Comparison of ENCODE assay signal across 24 cellular contexts in the genomic region with DNA sequence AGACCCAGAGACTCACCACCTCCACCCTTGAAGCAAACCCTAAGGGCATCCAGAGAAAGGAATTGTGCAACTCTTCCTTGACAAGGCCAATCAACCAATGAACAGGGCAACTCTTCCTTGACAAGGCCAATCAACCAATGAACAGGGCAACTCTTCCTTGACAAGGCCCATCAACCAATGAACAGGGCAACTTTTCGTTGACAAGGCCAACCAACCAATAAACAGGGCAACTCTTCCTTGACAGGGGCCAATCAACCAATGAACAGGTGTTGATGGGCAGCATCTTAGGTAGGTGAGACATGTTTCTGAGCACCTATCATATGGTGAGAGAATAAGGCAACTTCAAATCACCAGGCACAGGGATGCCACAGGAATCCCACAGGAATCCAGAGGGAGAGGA.
DNase-seq lines count a peak whose midpoint lies in the region; ATAC-seq, FAIRE-seq and TF ChIP-seq lines count a peak whose summit lies in the region.
"Had no signal": no experiment of that assay in that cellular context is flagged by ENCODE, and none has a peak within 500 bp of the region (broad histone marks: within the 10 kb centered on the region; RNA-seq: fewer than 3 reads in every experiment).

No MANE protein-coding gene starts in this region.

- H2AFZ ChIP-seq in K562 (ENCODE audit: low read depth, low read length): no peak overlapping the region
- H2AFZ ChIP-seq: GM23338 had no signal

- peaks cover 8% of the 10 kb centered on the region for H4K20me1 ChIP-seq in K562 (replicated peaks; ENCODE audit: control insufficient read depth, insufficient read depth, low read length)
- H4K20me1 ChIP-seq: BLaER1 had no signal

- no peak for TF ChIP-seq POLR2A in K562 (conservative IDR thresholded peaks at IDR 0.05)

- BruUV-seq in K562 (replicated peaks; lab: Mats Ljungman, UMichigan): no TSS peak

- POLR2A ChIA-PET in K562 (lab: Yijun Ruan, JAX): interaction anchor here (0.6 to 1.2 kb wide), 3 partner anchors 9 to 297 kb away, joined by 3 to 4 read pairs (median 3); no protein-coding TSS in a partner anchor
- POLR2A ChIA-PET in CD4-positive, alpha-beta T cell (lab: Charles Lee): no interaction called here

- peak; percentile 24 for DNase-seq in activated CD8-positive, alpha-beta memory T cell treated with anti-CD3 and anti-CD28 coated beads for 24 hours
- no peak for DNase-seq in activated CD8-positive, alpha-beta memory T cell treated with anti-CD3 and anti-CD28 coated beads, Interleukin-2, amount 50 U/mL, for 48 hours
- no peak for DNase-seq in K562 (ENCODE audit: extremely low read depth in 1 of 4, low spot score in 3 of 4)
- no peak for DNase-seq in nephron progenitor cell
- no peak for DNase-seq in CD4-positive, alpha-beta T cell
- DNase-seq in SHP77 (lab: John Stamatoyannopoulos, UW): no peak
- DNase-seq in midbrain (lab: John Stamatoyannopoulos, UW): no peak
- DNase-seq: CD4-positive, CD25-positive, alpha-beta regulatory T cell; CD8-positive, alpha-beta memory T cell; DMS 273 treated with DMSO at 0.1 percent for 48 hours; DMS79; EL; GDM1 had no signal

- no peak for ATAC-seq in K562
- ATAC-seq in CD4-positive, alpha-beta T cell (ENCODE audit: poor library complexity): no peak
- ATAC-seq: GM23338 had no signal

- in situ Hi-C loops in K562 (cut with MboI): loop anchor here (10.0 kb wide), 1 partner anchor 384 kb away; no protein-coding TSS in a partner anchor

- no peaks in the 10 kb centered on the region for H3K9me3 ChIP-seq in K562 (replicated peaks; ENCODE audit: control insufficient read depth, insufficient read depth, low read depth, low read length)
- H3K9me3 ChIP-seq in CD4-positive, alpha-beta T cell (ENCODE audit: control insufficient read depth, low read length): no peaks in the 10 kb centered on the region
- H3K9me3 ChIP-seq: BLaER1, HAP-1 had no signal

- H3K4me2 ChIP-seq in K562 (ENCODE audit: insufficient read depth, low read length): no peak overlapping the region
- H3K4me2 ChIP-seq: BLaER1, GM23338 had no signal

- H3K4me3 ChIP-seq in K562: no peak overlapping the region
- H3K4me3 ChIP-seq: BLaER1, GM23338, HAP-1 had no signal

- no peak for TF ChIP-seq RAD21 in K562 (CRISPR knock-in tag; conservative IDR thresholded peaks at IDR 0.05 in 1 of 2, IDR thresholded peaks at IDR 0.05 in 1 of 2)

- no peaks in the 10 kb centered on the region for H3K36me3 Mint-ChIP-seq in nephron progenitor cell (ENCODE audit: low read depth)
- H3K36me3 Mint-ChIP-seq in CD4-positive, alpha-beta T cell (ENCODE audit: low read depth): no peaks in the 10 kb centered on the region
- H3K36me3 Mint-ChIP-seq: CD8-positive, alpha-beta memory T cell had no signal

- no peak for FAIRE-seq in K562 (lab: Jason Lieb, UNC)
- FAIRE-seq: A204.1, D721Med, GM12891, GM18507, H54 had no signal

- H3K27me3 ChIP-seq in K562 (ENCODE audit: control insufficient read depth in 2 of 2, insufficient read depth in 2 of 2, low read length in 2 of 2): peaks cover 73 to 84% of the 10 kb centered on the region in 2 experiments
- H3K27me3 ChIP-seq in CD4-positive, alpha-beta T cell (ENCODE audit: control insufficient read depth, insufficient read depth, low read length): peaks cover 6% of the 10 kb centered on the region
- H3K27me3 ChIP-seq: BLaER1 had no signal

- TF ChIP-seq EP300 in K562 (IDR thresholded peaks at IDR 0.05; ENCODE audit: low read length): no peak

- no peaks in the 10 kb centered on the region for H3K79me2 ChIP-seq in K562 (ENCODE audit: control insufficient read depth, insufficient read depth, low read length)

- H3K4me1 ChIP-seq in K562 (replicated peaks in 1 of 2; ENCODE audit: control insufficient read depth in 2 of 2, insufficient read depth in 2 of 2, low read length in 2 of 2): no peaks in the 10 kb centered on the region
- H3K4me1 ChIP-seq: BLaER1, HAP-1 had no signal

- no peaks in the 10 kb centered on the region for H3K9me3 Mint-ChIP-seq in nephron progenitor cell
- no peaks in the 10 kb centered on the region for H3K9me3 Mint-ChIP-seq in CD4-positive, alpha-beta T cell
- H3K9me3 Mint-ChIP-seq: CD8-positive, alpha-beta memory T cell had no signal

- CTCF ChIA-PET in K562 (lab: Yijun Ruan, JAX; ENCODE audit: low intra/inter-chr PET ratio): no interaction called here
- CTCF ChIA-PET in CD4-positive, alpha-beta T cell (lab: Charles Lee): no interaction called here

- 5% methylated on average over 1 of the region's 1 CpG for WGBS in K562 (ENCODE audit: insufficient coverage, low coverage, missing lambda C conversion rate)

- no peak overlapping the region for H3K4me3 Mint-ChIP-seq in nephron progenitor cell
- H3K4me3 Mint-ChIP-seq in CD4-positive, alpha-beta T cell: no peak overlapping the region
- H3K4me3 Mint-ChIP-seq: B cell; CD4-positive, CD25-positive, alpha-beta regulatory T cell; CD8-positive, alpha-beta memory T cell; GM23338 had no signal

- no peak overlapping the region for H3K9ac ChIP-seq in K562 (ENCODE audit: insufficient read depth in 1 of 2, low read depth in 2 of 2, low read length in 2 of 2)
- H3K9ac ChIP-seq: BLaER1 had no signal

- peaks cover 13% of the 10 kb centered on the region for H3K27me3 Mint-ChIP-seq in nephron progenitor cell (ENCODE audit: low read depth, poor library complexity)
- H3K27me3 Mint-ChIP-seq in CD4-positive, alpha-beta T cell: peaks cover 19% of the 10 kb centered on the region
- H3K27me3 Mint-ChIP-seq: CD4-positive, CD25-positive, alpha-beta regulatory T cell had no signal

- peaks cover 20% of the 10 kb centered on the region for H3K4me1 Mint-ChIP-seq in nephron progenitor cell
- no peaks in the 10 kb centered on the region for H3K4me1 Mint-ChIP-seq in CD4-positive, alpha-beta T cell (ENCODE audit: low read depth)
- H3K4me1 Mint-ChIP-seq: B cell; CD4-positive, CD25-positive, alpha-beta regulatory T cell; CD8-positive, alpha-beta memory T cell had no signal

- TF ChIP-seq CTCF in K562 (IDR thresholded peaks at IDR 0.05 in 2 of 3, conservative IDR thresholded peaks at IDR 0.05 in 1 of 3; ENCODE audit: insufficient read depth in 2 of 3, low read depth in 1 of 3, low read length in 3 of 3) (no peak), nephron progenitor cell (IDR thresholded peaks at IDR 0.05) (no peak)
- TF ChIP-seq CTCF in CD4-positive, alpha-beta T cell (IDR thresholded peaks at IDR 0.05): no peak

- no peak overlapping the region for H3K27ac ChIP-seq in K562 (ENCODE audit: extremely low read depth, low read depth, low read length)
- H3K27ac ChIP-seq in CD4-positive, alpha-beta T cell (ENCODE audit: low read depth, low read length): no peak overlapping the region
- H3K27ac ChIP-seq: 22Rv1, BLaER1, C4-2B had no signal

- H3K9me1 ChIP-seq in K562 (ENCODE audit: control insufficient read depth, insufficient read depth, low read length): no peaks in the 10 kb centered on the region

- intact Hi-C loops in K562 (cut with micrococcal nuclease): no loop called here
- intact Hi-C loops in CD4-positive, alpha-beta T cell (cut with DNase I, micrococcal nuclease): no loop called here

- no peaks in the 10 kb centered on the region for H3K36me3 ChIP-seq in K562 (ENCODE audit: control insufficient read depth, insufficient read depth, low read length)
- H3K36me3 ChIP-seq: BLaER1, HAP-1 had no signal

- H3K27ac Mint-ChIP-seq in nephron progenitor cell: peak overlapping the region; percentile 54
- no peak overlapping the region for H3K27ac Mint-ChIP-seq in CD4-positive, alpha-beta T cell
- H3K27ac Mint-ChIP-seq: B cell; CD4-positive, CD25-positive, alpha-beta regulatory T cell; CD8-positive, alpha-beta memory T cell; GM23338 had no signal

TF ChIP-seq in K562, 482 proteins besides CTCF, POLR2A, EP300 and RAD21:
- TF ChIP-seq, protein P1, sequence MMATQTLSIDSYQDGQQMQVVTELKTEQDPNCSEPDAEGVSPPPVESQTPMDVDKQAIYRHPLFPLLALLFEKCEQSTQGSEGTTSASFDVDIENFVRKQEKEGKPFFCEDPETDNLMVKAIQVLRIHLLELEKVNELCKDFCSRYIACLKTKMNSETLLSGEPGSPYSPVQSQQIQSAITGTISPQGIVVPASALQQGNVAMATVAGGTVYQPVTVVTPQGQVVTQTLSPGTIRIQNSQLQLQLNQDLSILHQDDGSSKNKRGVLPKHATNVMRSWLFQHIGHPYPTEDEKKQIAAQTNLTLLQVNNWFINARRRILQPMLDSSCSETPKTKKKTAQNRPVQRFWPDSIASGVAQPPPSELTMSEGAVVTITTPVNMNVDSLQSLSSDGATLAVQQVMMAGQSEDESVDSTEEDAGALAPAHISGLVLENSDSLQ (IDR thresholded peaks at IDR 0.05): peak; percentile 62; the same call in 1 of the 2 replicates
- TF ChIP-seq CBX2 (IDR thresholded peaks at IDR 0.05; ENCODE audit: insufficient read depth, low read length, poor library complexity, severe bottlenecking): no peak
